29 cellular contexts compared by ENCODE assay signal in genomic region chr18:44238911-44239310, GRCh38.
"Had no signal": no experiment of that assay in that cellular context is flagged by ENCODE, and none has a peak within 500 bp of the region (broad histone marks: within the 10 kb centered on the region; RNA-seq: fewer than 3 reads in every experiment).

No MANE protein-coding gene starts in this region.

- H3K9me3 ChIP-seq: left ventricle myocardium inferior, mucosa of descending colon, pancreas, prostate gland, stomach, testis, thyroid gland, transverse colon, upper lobe of left lung, vagina had no signal

- H3K4me3 ChIP-seq: left ventricle myocardium inferior, lung, mucosa of descending colon, pancreas, prostate gland, skin epidermis, stomach, testis, thyroid gland, transverse colon, upper lobe of left lung, vagina had no signal

- ATAC-seq: mucosa of descending colon; naive thymus-derived CD4-positive, alpha-beta T cell; natural killer cell treated with Interleukin-12 subunit alpha and Interleukin-12 subunit beta and Interleukin-15 and Interleukin-18, amount 100 ng/mL, for 72 hours; pancreas; right cardiac atrium; sciatic nerve; stimulated activated naive B cell treated with anti-CD40 and anti-IgM and Interleukin-4, amounts not matched to agents 10 μg/mL and 1 μg/mL and 100 μg/mL, for 72 hours; stimulated activated naive CD8-positive, alpha-beta T cell treated with anti-CD3 and anti-CD28 coated beads, Interleukin-15, Interleukin-2, amounts not matched to agents 100 U/mL and 50 U/mL, for 24 hours had no signal

- H3K9me3 Mint-ChIP-seq: memory B cell; stimulated activated naive B cell treated with anti-CD40 and anti-IgM and Interleukin-4, amounts not matched to agents 10 μg/mL and 1 μg/mL and 100 μg/mL, for 72 hours had no signal

- DNase-seq: hypothalamus; immature natural killer cell; islet precursor cell; left ventricle myocardium inferior; midbrain; mucosa of descending colon; naive thymus-derived CD4-positive, alpha-beta T cell; pancreas; posterior cingulate gyrus; retina; right cardiac atrium; stimulated activated CD4-positive, alpha-beta T cell treated with anti-CD3 and anti-CD28 coated beads, Interleukin-12 subunit alpha, Interleukin-12 subunit beta, amount 100 ng/mL, for 4 hours; stimulated activated CD4-positive, alpha-beta T cell treated with anti-CD3 and anti-CD28 coated beads, Interleukin-15, amount 100 ng/mL, for 24 hours; stimulated activated CD4-positive, alpha-beta T cell treated with anti-CD3 and anti-CD28 coated beads, Interleukin-2, amount 100 ng/mL, for 24 hours; stimulated activated CD4-positive, alpha-beta T cell treated with anti-CD3 and anti-CD28 coated beads, Interleukin-4, amount 100 ng/mL, for 1 hour; stimulated activated naive B cell treated with anti-CD40 and anti-IgM and Interleukin-4, amounts not matched to agents 10 μg/mL and 1 μg/mL and 100 μg/mL, for 72 hours; stimulated activated naive CD8-positive, alpha-beta T cell treated with anti-CD3 and anti-CD28 coated beads, Interleukin-15, Interleukin-2, amounts not matched to agents 100 U/mL and 50 U/mL, for 24 hours; stomach; testis; thyroid gland; transverse colon; upper lobe of left lung had no signal

- H3K36me3 Mint-ChIP-seq: immature natural killer cell; memory B cell; naive thymus-derived CD4-positive, alpha-beta T cell; natural killer cell treated with Interleukin-12 subunit alpha and Interleukin-12 subunit beta and Interleukin-15 and Interleukin-18, amount 100 ng/mL, for 72 hours; stimulated activated naive B cell treated with anti-CD40 and anti-IgM and Interleukin-4, amounts not matched to agents 10 μg/mL and 1 μg/mL and 100 μg/mL, for 72 hours had no signal

- H3K4me3 Mint-ChIP-seq: immature natural killer cell; memory B cell; naive thymus-derived CD4-positive, alpha-beta T cell; natural killer cell treated with Interleukin-12 subunit alpha and Interleukin-12 subunit beta and Interleukin-15 and Interleukin-18, amount 100 ng/mL, for 72 hours; stimulated activated naive B cell treated with anti-CD40 and anti-IgM and Interleukin-4, amounts not matched to agents 10 μg/mL and 1 μg/mL and 100 μg/mL, for 72 hours had no signal

- H3K27me3 Mint-ChIP-seq: memory B cell; naive thymus-derived CD4-positive, alpha-beta T cell; natural killer cell treated with Interleukin-12 subunit alpha and Interleukin-12 subunit beta and Interleukin-15 and Interleukin-18, amount 100 ng/mL, for 72 hours had no signal

- H3K4me1 Mint-ChIP-seq: immature natural killer cell; memory B cell; naive thymus-derived CD4-positive, alpha-beta T cell had no signal

- H3K27ac ChIP-seq: left ventricle myocardium inferior, pancreas, prostate gland, skin epidermis, stomach, testis, thyroid gland, transverse colon, upper lobe of left lung, vagina had no signal

- FAIRE-seq: pancreas had no signal

- H3K4me1 ChIP-seq: left ventricle myocardium inferior, pancreas, prostate gland, stomach, testis, transverse colon, upper lobe of left lung, vagina had no signal

- H3K27me3 ChIP-seq: pancreas, stomach, testis, thyroid gland, transverse colon, upper lobe of left lung, vagina had no signal

- H3K36me3 ChIP-seq: left ventricle myocardium inferior, pancreas, prostate gland, stomach, thyroid gland, transverse colon, upper lobe of left lung, vagina had no signal

- H3K27ac Mint-ChIP-seq: immature natural killer cell; memory B cell; naive thymus-derived CD4-positive, alpha-beta T cell; natural killer cell treated with Interleukin-12 subunit alpha and Interleukin-12 subunit beta and Interleukin-15 and Interleukin-18, amount 100 ng/mL, for 72 hours; stimulated activated naive B cell treated with anti-CD40 and anti-IgM and Interleukin-4, amounts not matched to agents 10 μg/mL and 1 μg/mL and 100 μg/mL, for 72 hours had no signal
